Comparison of ENCODE assay signal across 34 cellular contexts in the genomic region with DNA sequence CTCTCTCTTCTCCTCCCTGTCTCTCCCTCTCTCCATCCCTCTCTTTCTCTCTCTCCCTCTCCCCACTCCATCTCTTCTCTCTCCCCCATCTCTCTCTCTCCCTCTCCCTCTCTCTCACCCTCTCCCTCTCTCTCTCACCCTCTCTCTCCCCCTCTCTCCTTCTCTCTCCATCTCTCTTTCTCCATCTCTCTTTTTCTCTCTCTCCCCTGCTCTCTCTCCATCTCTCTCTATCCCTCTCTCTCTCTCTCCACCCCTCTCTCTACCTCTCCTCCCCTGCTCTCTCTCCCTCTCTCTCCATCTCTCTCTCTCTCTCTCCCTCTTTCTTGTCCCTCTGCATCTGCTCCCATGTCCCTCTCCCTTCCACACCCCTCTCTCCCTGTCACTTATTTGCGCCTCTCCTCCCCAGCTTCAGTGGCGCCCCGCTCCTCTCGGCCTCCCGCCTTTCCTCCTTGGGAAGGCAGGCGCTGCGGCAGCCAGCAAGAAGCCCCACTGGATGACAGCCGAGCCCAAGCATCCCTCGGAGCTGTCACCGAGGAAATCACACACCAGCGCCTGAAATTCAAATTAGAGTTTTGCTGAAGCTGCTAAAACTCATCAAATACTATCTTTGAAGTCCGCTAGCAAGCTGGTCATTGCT. TPM values are rescaled to one million over a fixed set of nuclear protein-coding genes. Genes with fewer than 3 reads are reported as not detected.
"Had no signal": no experiment of that assay in that cellular context is flagged by ENCODE, and none has a peak within 500 bp of the region (broad histone marks: within the 10 kb centered on the region; RNA-seq: fewer than 3 reads in every experiment).

No MANE protein-coding gene starts in this region.

- H3K9me2 ChIP-seq: SK-N-SH had no signal

- H3K4me2 ChIP-seq: KMS-11, PC-9, SK-N-SH had no signal

- H2AFZ ChIP-seq: PC-9 had no signal

- H3K4me3 Mint-ChIP-seq: T-helper 1 cell treated with Interleukin-12 subunit alpha and Interleukin-12 subunit beta and Interleukin-4 antibody, amounts not matched to agents 30 μg/mL and 1 μg/mL, for 36 hours had no signal

- H3K9me3 ChIP-seq: SK-N-SH had no signal

- FAIRE-seq: RCC 7860 had no signal

- H3K27ac ChIP-seq: KMS-11, PC-9, SJSA1 had no signal

- H3K9ac ChIP-seq: KMS-11, SK-N-SH had no signal

- H3K9me3 Mint-ChIP-seq: T-helper 1 cell treated with Interleukin-12 subunit alpha and Interleukin-12 subunit beta and Interleukin-4 antibody, amounts not matched to agents 30 μg/mL and 1 μg/mL, for 36 hours had no signal

- DNase-seq: Karpas-422, MM.1S, MV-4-11, NCI-H1092, NCI-H1105, NCI-H1417 treated with DMSO at 0.1 percent for 48 hours, NCI-H1436 treated with DMSO at 0.1 percent for 48 hours, NCI-H1694 treated with DMSO at 0.1 percent for 48 hours, NCI-H187 treated with DMSO at 0.1 percent for 48 hours, NCI-H2029, NCI-H2081, NCI-H2171 treated with DMSO at 0.1 percent for 48 hours, NCI-H345, NCI-H446, NCI-H510A treated with DMSO at 0.1 percent for 48 hours, NCI-H526, NCI-H69, NCI-H748 treated with DMSO at 0.1 percent for 48 hours, NCI-H82, PC-9, Right ventricle myocardium superior, RPMI8226, SHP77 treated with DMSO at 0.1 percent for 48 hours, SK-N-SH, SW 1271, T-helper 1 cell had no signal

- ATAC-seq: Panc1 had no signal

- H3K27ac Mint-ChIP-seq: T-helper 1 cell treated with Interleukin-12 subunit alpha and Interleukin-12 subunit beta and Interleukin-4 antibody, amounts not matched to agents 30 μg/mL and 1 μg/mL, for 36 hours had no signal

- H3K4me3 ChIP-seq: PC-9, SJSA1 had no signal

- H3K4me1 ChIP-seq: SJSA1 had no signal

- H3K36me3 ChIP-seq: SJSA1 had no signal

RNA-seq across cellular contexts. Expression of gene EPHA8, which starts 15.4 kb away (rescaled TPM):
- total RNA-seq: LHCN-M2, MCF 10A, OCI-LY7, PC-9, Right ventricle myocardium superior, SJSA1 had no signal
